ENCODE assay signal across 9 cellular contexts in the genomic region with DNA sequence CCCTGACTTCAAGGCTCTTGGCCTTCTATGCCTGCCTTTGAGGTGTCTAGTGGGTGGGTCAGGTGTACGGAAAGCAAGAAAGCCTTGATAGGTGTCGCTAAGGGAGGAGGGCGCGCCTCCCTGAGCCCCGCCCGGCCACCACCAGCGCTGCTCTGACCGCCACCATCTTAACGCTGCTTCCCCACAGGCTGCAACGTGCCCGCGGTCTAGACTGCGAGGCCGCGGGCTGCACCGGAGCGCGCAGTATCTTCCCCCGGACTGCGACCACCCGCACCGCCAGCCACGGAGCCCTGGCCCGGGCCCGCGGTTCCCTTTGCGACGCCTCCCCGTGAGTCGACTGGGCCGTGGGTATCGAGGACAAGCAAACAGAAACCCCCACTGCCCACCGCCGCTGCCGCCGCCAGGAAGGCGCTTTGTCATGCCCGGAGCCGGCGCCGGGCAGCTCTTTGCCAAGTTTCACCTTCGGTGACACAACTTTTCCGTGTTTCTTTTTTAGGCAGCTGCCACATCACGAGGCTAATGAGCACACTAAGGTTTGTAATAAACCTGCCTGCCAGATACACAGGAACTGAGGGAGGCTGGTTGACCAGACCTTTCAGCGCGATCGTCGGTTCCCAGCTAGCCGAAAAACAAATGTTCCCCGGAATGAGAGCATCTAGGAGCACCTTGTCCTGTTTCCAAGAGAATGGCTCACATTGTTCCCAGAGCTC.
DNase-seq lines count a peak whose midpoint lies in the region; ATAC-seq and TF ChIP-seq lines count a peak whose summit lies in the region.
"Had no signal": no experiment of that assay in that cellular context is flagged by ENCODE, and none has a peak within 500 bp of the region (broad histone marks: within the 10 kb centered on the region; RNA-seq: fewer than 3 reads in every experiment).

No MANE protein-coding gene starts in this region.

- H3K9me3 Mint-ChIP-seq in T-helper 2 cell treated with Interferon-gamma antibody and Interleukin-4, amounts not matched to agents 5 μg/mL and 100 μg/mL, for 36 hours, result no peaks in the 10 kb centered on the region

- ATAC-seq in GM19351 (IDR thresholded peaks at IDR 0.05; ENCODE audit: unreplicated experiment), result peak; percentile 62

- peak overlapping the region; percentile 80 for H3K4me2 ChIP-seq in hepatocyte

- no peaks in the 10 kb centered on the region for H4K20me1 ChIP-seq in hepatocyte (ENCODE audit: insufficient read depth, poor library complexity, severe bottlenecking)

- no peak for TF ChIP-seq POLR2A in sigmoid colon (IDR thresholded peaks at IDR 0.05)

- POLR2A ChIA-PET in GM10248 (lab: Yijun Ruan, JAX), result no interaction called here

- intact Hi-C loops in sigmoid colon (cut with DNase I), result no loop called here

- H3K36me3 ChIP-seq in SJSA1 (no peaks in the 10 kb centered on the region), hepatocyte (replicated peaks; ENCODE audit: insufficient read depth, low read depth) (no peaks in the 10 kb centered on the region), sigmoid colon (no peaks in the 10 kb centered on the region), BE2C (no peaks in the 10 kb centered on the region)

- CTCF ChIA-PET in GM10248 (lab: Yijun Ruan, JAX), result no interaction called here

- H2AFZ ChIP-seq in hepatocyte, result peak overlapping the region; percentile 58

- peak overlapping the region; percentile 78 for H3K27ac ChIP-seq in SJSA1
- H3K27ac ChIP-seq in hepatocyte, result peak overlapping the region; percentile 71
- H3K27ac ChIP-seq in sigmoid colon, result peak overlapping the region in 2 of 4 donors; percentile 29 to 42

- no peaks in the 10 kb centered on the region for H3K9me3 ChIP-seq in SJSA1 (replicated peaks)
- no peaks in the 10 kb centered on the region for H3K9me3 ChIP-seq in hepatocyte (ENCODE audit: low read depth)
- no peaks in the 10 kb centered on the region for H3K9me3 ChIP-seq in sigmoid colon
- no peaks in the 10 kb centered on the region for H3K9me3 ChIP-seq in BE2C

- H3K9me2 ChIP-seq in hepatocyte (replicated peaks; ENCODE audit: insufficient read depth), result no peaks in the 10 kb centered on the region

- H3K4me1 Mint-ChIP-seq in T-helper 2 cell treated with Interferon-gamma antibody and Interleukin-4, amounts not matched to agents 5 μg/mL and 100 μg/mL, for 36 hours (ENCODE audit: low read depth), result no peaks in the 10 kb centered on the region

- no peaks in the 10 kb centered on the region for H3K27me3 ChIP-seq in SJSA1 (replicated peaks)
- peaks cover 14% of the 10 kb centered on the region for H3K27me3 ChIP-seq in hepatocyte
- peaks cover 0 to 4% (median 0%) of the 10 kb centered on the region in 3 donors for H3K27me3 ChIP-seq in sigmoid colon
- H3K27me3 ChIP-seq in BE2C, result no peaks in the 10 kb centered on the region

- H3K4me3 ChIP-seq in SJSA1 (peak overlapping the region; percentile 47), hepatocyte (peak overlapping the region; percentile 21), sigmoid colon (peak overlapping the region; percentile 24 to 50 (median 44)), BE2C (ENCODE audit: low read depth, low read length) (no peak overlapping the region)

- peaks cover 22% of the 10 kb centered on the region for H3K4me1 ChIP-seq in SJSA1 (replicated peaks)
- no peaks in the 10 kb centered on the region for H3K4me1 ChIP-seq in hepatocyte (ENCODE audit: insufficient read depth)
- H3K4me1 ChIP-seq in sigmoid colon, result no peaks in the 10 kb centered on the region
- H3K4me1 ChIP-seq in BE2C, result no peaks in the 10 kb centered on the region

- H3K79me2 ChIP-seq in hepatocyte, result no peaks in the 10 kb centered on the region

- no peak for TF ChIP-seq CTCF in hepatocyte (IDR thresholded peaks at IDR 0.05; ENCODE audit: poor library complexity)
- no peak for TF ChIP-seq CTCF in sigmoid colon (IDR thresholded peaks at IDR 0.05)
- no peak for TF ChIP-seq CTCF in BE2C (IDR thresholded peaks at IDR 0.05; ENCODE audit: low read depth, low read length)
- TF ChIP-seq CTCF in GM10248 (IDR thresholded peaks at IDR 0.05; ENCODE audit: control extremely low read depth, extremely low read depth, low read depth, missing control alignments), result no peak

- no peak for TF ChIP-seq EP300 in sigmoid colon (IDR thresholded peaks at IDR 0.05)

- H3K27ac Mint-ChIP-seq in T-helper 2 cell treated with Interferon-gamma antibody and Interleukin-4, amounts not matched to agents 5 μg/mL and 100 μg/mL, for 36 hours, result no peak overlapping the region

- 40% methylated on average over 50 of the region's 50 CpGs for WGBS in hepatocyte (ENCODE audit: low lambda C conversion rate, missing lambda C conversion rate)
- 3 to 5% methylated on average over 50 of the region's 50 CpGs for WGBS in sigmoid colon, 2 donors

- H3K4me3 Mint-ChIP-seq in T-helper 2 cell treated with Interferon-gamma antibody and Interleukin-4, amounts not matched to agents 5 μg/mL and 100 μg/mL, for 36 hours, result no peak overlapping the region

- DNase-seq in SJSA1 (ENCODE audit: low read depth in 1 of 2, low spot score in 2 of 2) (peak; percentile 53 to 64), hepatocyte (ENCODE audit: low spot score) (peak; percentile 44), sigmoid colon (no peak), BE2C (no peak), GM10248 (ENCODE audit: extremely low spot score) (no peak), pons (ENCODE audit: low spot score) (no peak)
- no peak for DNase-seq in T-helper 2 cell treated with Interferon-gamma antibody and Interleukin-4, amounts not matched to agents 5 μg/mL and 100 μg/mL, for 36 hours (ENCODE audit: low spot score)
- DNase-seq: stimulated activated CD4-positive, alpha-beta T cell treated with anti-CD3 and anti-CD28 coated beads, Interleukin-4, amount 100 ng/mL, for 4 hours had no signal

- H3K27me3 Mint-ChIP-seq in T-helper 2 cell treated with Interferon-gamma antibody and Interleukin-4, amounts not matched to agents 5 μg/mL and 100 μg/mL, for 36 hours (ENCODE audit: low read depth), result peaks cover 24% of the 10 kb centered on the region

- H3K36me3 Mint-ChIP-seq in T-helper 2 cell treated with Interferon-gamma antibody and Interleukin-4, amounts not matched to agents 5 μg/mL and 100 μg/mL, for 36 hours (ENCODE audit: low read depth), result no peaks in the 10 kb centered on the region

Comparison
In these comparisons a context has a peak if more than half of its experiments do, and no peak if none do; other contexts are left out.
1. DNase-seq: peak in SJSA1 (2 of 2) and hepatocyte (single experiment); none in sigmoid colon (single experiment), BE2C (single experiment), GM10248 (single experiment), T-helper 2 cell treated with Interferon-gamma antibody and Interleukin-4, amounts not matched to agents 5 μg/mL and 100 μg/mL, for 36 hours (single experiment) and pons (single experiment).